Comparison of ENCODE assay signal across 8 cellular contexts in genomic region chr12:132827763-132828703, GRCh38. TPM values are rescaled to one million over a fixed set of nuclear protein-coding genes. Genes with fewer than 3 reads are reported as not detected.
A peak's percentile ranks its signal among the peaks of the same experiment; 100 is the strongest.
DNase-seq lines count a peak whose midpoint lies in the region; ATAC-seq and TF ChIP-seq lines count a peak whose summit lies in the region.

No MANE protein-coding gene starts in this region.

- no peaks in the 10 kb centered on the region for H3K27me3 Mint-ChIP-seq in T-helper 2 cell treated with Interferon-gamma antibody and Interleukin-4, amounts not matched to agents 5 μg/mL and 100 μg/mL, for 36 hours (ENCODE audit: low read depth)
- peaks cover 18% of the 10 kb centered on the region for H3K27me3 Mint-ChIP-seq in endothelial cell (ENCODE audit: unreplicated experiment)

- TF ChIP-seq CTCF in endothelial cell (IDR thresholded peaks at IDR 0.05; ENCODE audit: unreplicated experiment), result no peak

- H3K4me3 Mint-ChIP-seq in T-helper 2 cell treated with Interferon-gamma antibody and Interleukin-4, amounts not matched to agents 5 μg/mL and 100 μg/mL, for 36 hours, result peak overlapping the region; percentile 87
- peak overlapping the region; percentile 94 for H3K4me3 Mint-ChIP-seq in endothelial cell (ENCODE audit: unreplicated experiment)

- H3K4me3 ChIP-seq in mucosa of stomach (ENCODE audit: low read length), result peak overlapping the region; percentile 75

- peaks cover 52% of the 10 kb centered on the region for H3K36me3 Mint-ChIP-seq in T-helper 2 cell treated with Interferon-gamma antibody and Interleukin-4, amounts not matched to agents 5 μg/mL and 100 μg/mL, for 36 hours (ENCODE audit: low read depth)
- H3K36me3 Mint-ChIP-seq in endothelial cell (ENCODE audit: low read depth, unreplicated experiment), result peaks cover 47% of the 10 kb centered on the region

- H3K9me3 Mint-ChIP-seq in T-helper 2 cell treated with Interferon-gamma antibody and Interleukin-4, amounts not matched to agents 5 μg/mL and 100 μg/mL, for 36 hours, result no peaks in the 10 kb centered on the region
- no peaks in the 10 kb centered on the region for H3K9me3 Mint-ChIP-seq in endothelial cell (ENCODE audit: unreplicated experiment)

- peak; percentile 44 for DNase-seq in GM04504 (ENCODE audit: low read depth)
- peak; percentile 46 for DNase-seq in HK-2 (ENCODE audit: unreplicated experiment)
- DNase-seq in T-helper 2 cell treated with Interferon-gamma antibody and Interleukin-4, amounts not matched to agents 5 μg/mL and 100 μg/mL, for 36 hours (ENCODE audit: low spot score), result peak; percentile 24
- peak; percentile 37 for DNase-seq in endothelial cell (ENCODE audit: low spot score)
- peak; percentile 59 for DNase-seq in ureter (ENCODE audit: low spot score)
- no peak for DNase-seq in cerebellar nuclear complex (lab: John Stamatoyannopoulos, UW)

- H3K27me3 ChIP-seq in mucosa of stomach (ENCODE audit: control insufficient read depth, insufficient read depth, low read length), result no peaks in the 10 kb centered on the region

- peak overlapping the region; percentile 92 for H3K9ac ChIP-seq in mucosa of stomach (ENCODE audit: low read length)

- peak overlapping the region; percentile 93 for H3K27ac Mint-ChIP-seq in T-helper 2 cell treated with Interferon-gamma antibody and Interleukin-4, amounts not matched to agents 5 μg/mL and 100 μg/mL, for 36 hours
- H3K27ac Mint-ChIP-seq in endothelial cell (ENCODE audit: unreplicated experiment), result peak overlapping the region; percentile 92

- peaks cover 25% of the 10 kb centered on the region for H3K4me1 Mint-ChIP-seq in T-helper 2 cell treated with Interferon-gamma antibody and Interleukin-4, amounts not matched to agents 5 μg/mL and 100 μg/mL, for 36 hours (ENCODE audit: low read depth)
- peaks cover 19% of the 10 kb centered on the region for H3K4me1 Mint-ChIP-seq in endothelial cell (ENCODE audit: unreplicated experiment)

- H3K4me1 ChIP-seq in mucosa of stomach (ENCODE audit: control insufficient read depth, insufficient read depth, low read length), result peaks cover 24% of the 10 kb centered on the region

- peak; percentile 23 for ATAC-seq in GM21381 (IDR thresholded peaks at IDR 0.05; ENCODE audit: unreplicated experiment)

- no peaks in the 10 kb centered on the region for H3K9me3 ChIP-seq in mucosa of stomach (ENCODE audit: control insufficient read depth, low read length)

- H3K36me3 ChIP-seq in mucosa of stomach (ENCODE audit: control insufficient read depth, insufficient read depth, low read length), result peaks cover 8% of the 10 kb centered on the region

RNA-seq across cellular contexts. Expression of gene GOLGA3, which starts 0.6 kb away (rescaled TPM):
- 44.3 TPM for total RNA-seq in endothelial cell (ENCODE audit: unreplicated experiment)
- 79.5 TPM for total RNA-seq in ureter

RNA-seq across cellular contexts. Expression of gene CHFR, which starts 59.4 kb away (rescaled TPM):
- total RNA-seq in endothelial cell (ENCODE audit: unreplicated experiment), result 74.1 TPM
- total RNA-seq in ureter, result 67.0 TPM

Comparison
In these comparisons a context has a peak if more than half of its experiments do, and no peak if none do; other contexts are left out.
1. DNase-seq: peak in GM04504 (single experiment), HK-2 (single experiment), T-helper 2 cell treated with Interferon-gamma antibody and Interleukin-4, amounts not matched to agents 5 μg/mL and 100 μg/mL, for 36 hours (single experiment), endothelial cell (single experiment) and ureter (single experiment); none in cerebellar nuclear complex (0 of 2).